Comparison of ENCODE assay signal across 1 cellular context in the genomic region with DNA sequence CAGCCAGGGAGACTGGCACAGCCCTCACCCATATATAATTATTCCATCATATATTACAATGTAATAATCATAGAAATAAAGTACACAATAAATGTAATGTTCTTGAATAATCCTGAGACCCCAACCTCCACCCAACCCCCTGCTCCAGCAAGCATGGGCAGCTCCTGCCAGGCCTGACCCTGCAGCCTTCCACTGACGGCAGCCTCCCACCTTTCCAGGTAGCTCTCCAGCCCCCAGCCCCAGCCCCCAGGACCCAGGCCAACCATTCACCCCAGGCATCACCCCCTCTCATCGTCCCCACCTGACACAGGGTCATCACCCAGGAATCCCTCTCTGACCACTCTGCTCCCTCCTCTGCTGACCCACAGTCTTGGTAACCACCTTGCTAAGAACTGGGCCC.
TF ChIP-seq lines count a peak whose summit lies in the region.

No MANE protein-coding gene starts in this region.

TF ChIP-seq in GM12878, 131 proteins besides CTCF, POLR2A, EP300 and RAD21:
- TF ChIP-seq, protein P1, sequence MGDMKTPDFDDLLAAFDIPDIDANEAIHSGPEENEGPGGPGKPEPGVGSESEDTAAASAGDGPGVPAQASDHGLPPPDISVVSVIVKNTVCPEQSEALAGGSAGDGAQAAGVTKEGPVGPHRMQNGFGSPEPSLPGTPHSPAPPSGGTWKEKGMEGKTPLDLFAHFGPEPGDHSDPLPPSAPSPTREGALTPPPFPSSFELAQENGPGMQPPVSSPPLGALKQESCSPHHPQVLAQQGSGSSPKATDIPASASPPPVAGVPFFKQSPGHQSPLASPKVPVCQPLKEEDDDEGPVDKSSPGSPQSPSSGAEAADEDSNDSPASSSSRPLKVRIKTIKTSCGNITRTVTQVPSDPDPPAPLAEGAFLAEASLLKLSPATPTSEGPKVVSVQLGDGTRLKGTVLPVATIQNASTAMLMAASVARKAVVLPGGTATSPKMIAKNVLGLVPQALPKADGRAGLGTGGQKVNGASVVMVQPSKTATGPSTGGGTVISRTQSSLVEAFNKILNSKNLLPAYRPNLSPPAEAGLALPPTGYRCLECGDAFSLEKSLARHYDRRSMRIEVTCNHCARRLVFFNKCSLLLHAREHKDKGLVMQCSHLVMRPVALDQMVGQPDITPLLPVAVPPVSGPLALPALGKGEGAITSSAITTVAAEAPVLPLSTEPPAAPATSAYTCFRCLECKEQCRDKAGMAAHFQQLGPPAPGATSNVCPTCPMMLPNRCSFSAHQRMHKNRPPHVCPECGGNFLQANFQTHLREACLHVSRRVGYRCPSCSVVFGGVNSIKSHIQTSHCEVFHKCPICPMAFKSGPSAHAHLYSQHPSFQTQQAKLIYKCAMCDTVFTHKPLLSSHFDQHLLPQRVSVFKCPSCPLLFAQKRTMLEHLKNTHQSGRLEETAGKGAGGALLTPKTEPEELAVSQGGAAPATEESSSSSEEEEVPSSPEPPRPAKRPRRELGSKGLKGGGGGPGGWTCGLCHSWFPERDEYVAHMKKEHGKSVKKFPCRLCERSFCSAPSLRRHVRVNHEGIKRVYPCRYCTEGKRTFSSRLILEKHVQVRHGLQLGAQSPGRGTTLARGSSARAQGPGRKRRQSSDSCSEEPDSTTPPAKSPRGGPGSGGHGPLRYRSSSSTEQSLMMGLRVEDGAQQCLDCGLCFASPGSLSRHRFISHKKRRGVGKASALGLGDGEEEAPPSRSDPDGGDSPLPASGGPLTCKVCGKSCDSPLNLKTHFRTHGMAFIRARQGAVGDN (IDR thresholded peaks at IDR 0.05): 0 out of 2 replicates have a peak, but pooled peaks have one; percentile 4
- no peak for TF ChIP-seq FOXK2 (IDR thresholded peaks at IDR 0.05)
